ENCODE assay signal across 17 cellular contexts in genomic region chr1:84750110-84750509, GRCh38. TPM values are rescaled to one million over a fixed set of nuclear protein-coding genes. Genes with fewer than 3 reads are reported as not detected.
A peak's percentile ranks its signal among the peaks of the same experiment; 100 is the strongest.
DNase-seq lines count a peak whose midpoint lies in the region; ATAC-seq and TF ChIP-seq lines count a peak whose summit lies in the region.
"Had no signal": no experiment of that assay in that cellular context is flagged by ENCODE, and none has a peak within 500 bp of the region (broad histone marks: within the 10 kb centered on the region; RNA-seq: fewer than 3 reads in every experiment).

No MANE protein-coding gene starts in this region.

- DNase-seq in HPDE6-E6E7 (ENCODE audit: extremely low spot score): peak; percentile 76
- DNase-seq in RWPE2 (ENCODE audit: low spot score): no peak
- DNase-seq in epithelial cell of prostate (ENCODE audit: low read depth, low spot score): peak; percentile 64
- peak; percentile 79 for DNase-seq in renal cortical epithelial cell (ENCODE audit: low read depth)
- DNase-seq in DMS53 (lab: John Stamatoyannopoulos, UW): no peak
- DNase-seq in glomerular visceral epithelial cell (ENCODE audit: extremely low spot score): no peak
- DNase-seq in MV-4-11 (lab: John Stamatoyannopoulos, UW): no peak
- DNase-seq: H9, NCI-H1092 treated with DMSO at 0.1 percent for 48 hours, NCI-H2081 treated with DMSO at 0.1 percent for 48 hours, NCI-H510A, NCI-H82, SHP77 had no signal

- no peaks in the 10 kb centered on the region for H3K36me3 ChIP-seq in RWPE2 (ENCODE audit: low read depth)

- H3K4me1 ChIP-seq in RWPE2 (ENCODE audit: insufficient read depth, poor library complexity, severe bottlenecking): peaks cover 18% of the 10 kb centered on the region

- TF ChIP-seq CTCF in RWPE2 (IDR thresholded peaks at IDR 0.05; ENCODE audit: poor library complexity, severe bottlenecking): no peak

- H3K9me3 ChIP-seq in RWPE2 (ENCODE audit: severe bottlenecking): no peaks in the 10 kb centered on the region

- H3K27ac ChIP-seq in RWPE2 (ENCODE audit: poor library complexity, severe bottlenecking): peak overlapping the region; percentile 78
- peak overlapping the region; percentile 74 for H3K27ac ChIP-seq in epithelial cell of prostate
- H3K27ac ChIP-seq: HL-60 had no signal

- H3K4me3 ChIP-seq in RWPE2 (ENCODE audit: severe bottlenecking): no peak overlapping the region
- H3K4me3 ChIP-seq: K562 had no signal

- H3K27me3 ChIP-seq in RWPE2 (ENCODE audit: insufficient read depth, poor library complexity, severe bottlenecking): no peaks in the 10 kb centered on the region

- ATAC-seq in RWPE2 (ENCODE audit: low read depth) (peak; percentile 77), HG02885 (IDR thresholded peaks at IDR 0.05; ENCODE audit: poor library complexity, unreplicated experiment) (no peak)
- ATAC-seq: K562, Panc1 had no signal

RNA-seq across cellular contexts. Expression of gene SSX2IP, which starts 59.8 kb away (rescaled TPM):
- 16.1 and 36.8 TPM in 2 replicates for total RNA-seq in renal cortical epithelial cell

Comparison
In these comparisons a context has a peak if more than half of its experiments do, and no peak if none do; other contexts are left out.
1. DNase-seq: peak in HPDE6-E6E7 (single experiment), epithelial cell of prostate (single experiment) and renal cortical epithelial cell (single experiment); none in RWPE2 (single experiment), DMS53 (single experiment), glomerular visceral epithelial cell (single experiment) and MV-4-11 (single experiment).